12 cellular contexts compared by ENCODE assay signal in the genomic region with DNA sequence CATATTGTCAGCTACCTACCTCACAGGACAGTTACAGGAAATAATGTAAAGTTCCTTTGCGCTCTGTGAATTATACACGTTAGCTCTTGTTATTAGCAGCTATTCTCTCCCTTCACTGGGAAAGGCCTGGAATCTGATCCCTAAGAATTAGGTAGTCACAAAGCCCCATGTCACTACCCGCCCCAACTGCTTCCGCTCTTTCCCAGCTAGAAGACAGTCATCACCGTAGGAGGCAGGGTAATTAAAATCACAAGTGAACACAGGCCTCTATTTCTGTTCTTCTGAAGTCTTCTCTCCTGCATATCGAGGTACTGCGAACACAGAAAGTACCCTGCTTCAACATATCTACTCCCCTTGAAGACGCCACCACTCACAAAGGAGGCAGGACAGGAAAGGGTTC. TPM values are rescaled to one million over a fixed set of nuclear protein-coding genes. Genes with fewer than 3 reads are reported as not detected.
DNase-seq lines count a peak whose midpoint lies in the region; ATAC-seq, FAIRE-seq and TF ChIP-seq lines count a peak whose summit lies in the region.
"Had no signal": no experiment of that assay in that cellular context is flagged by ENCODE, and none has a peak within 500 bp of the region (broad histone marks: within the 10 kb centered on the region; RNA-seq: fewer than 3 reads in every experiment).

No MANE protein-coding gene starts in this region.

- H3F3A ChIP-seq in PC-9 (ENCODE audit: insufficient read depth, low read depth): peaks cover 97% of the 10 kb centered on the region

- H3K9me3 Mint-ChIP-seq in Caco-2 (ENCODE audit: unreplicated experiment): no peaks in the 10 kb centered on the region

- H3K4me1 ChIP-seq in Caco-2 (peaks cover 86% of the 10 kb centered on the region), PC-9 (replicated peaks; ENCODE audit: insufficient read depth) (peaks cover 86% of the 10 kb centered on the region)

- POLR2A ChIA-PET in Caco-2 (lab: Charles Lee): interaction anchor here (0.6 to 2.9 kb wide), 2 partner anchors 13 to 15 kb away, joined by 4 to 26 read pairs; a partner anchor contains a TSS
- POLR2A ChIA-PET in PC-9 (lab: Charles Lee; ENCODE audit: unreplicated experiment): interaction anchor here (0.6 to 0.7 kb wide), 3 partner anchors 21 to 79 kb away, joined by 4 to 30 read pairs (median 6); no protein-coding TSS in a partner anchor

- peaks cover 50% of the 10 kb centered on the region for H3K79me2 ChIP-seq in PC-9 (ENCODE audit: low read depth)

- H3K36me3 ChIP-seq in Caco-2 (ENCODE audit: control insufficient read depth, insufficient read depth, low read length): peaks cover 4% of the 10 kb centered on the region; the same call in 1 of the 2 replicates
- H3K36me3 ChIP-seq in PC-9 (ENCODE audit: low read depth): peaks cover 33% of the 10 kb centered on the region

- peaks cover 55% of the 10 kb centered on the region for H4K20me1 ChIP-seq in PC-9 (ENCODE audit: insufficient read depth)

- BruUV-seq in Caco-2 (replicated peaks; lab: Mats Ljungman, UMichigan) (no TSS peak), PC-9 (replicated peaks; lab: Mats Ljungman, UMichigan) (no TSS peak)

- H3K4me1 Mint-ChIP-seq in Caco-2 (ENCODE audit: low read depth, unreplicated experiment): peaks cover 66% of the 10 kb centered on the region

- CTCF ChIA-PET in Caco-2 (lab: Charles Lee): interaction anchor here (1.0 to 2.5 kb wide), 5 partner anchors 12 to 163 kb away, joined by 3 to 45 read pairs (median 14); a partner anchor contains a TSS
- CTCF ChIA-PET in PC-9 (lab: Charles Lee): interaction anchor here (0.6 to 3.3 kb wide), 4 partner anchors 9 to 79 kb away, joined by 4 to 49 read pairs (median 8); no protein-coding TSS in a partner anchor

- peak overlapping the region; percentile 71 for H3K27ac Mint-ChIP-seq in Caco-2 (ENCODE audit: unreplicated experiment)

- TF ChIP-seq CTCF in Caco-2 (IDR thresholded peaks at IDR 0.05; ENCODE audit: insufficient read depth in 1 of 2, low read depth in 1 of 2, low read length in 1 of 2, severe bottlenecking in 1 of 2, unreplicated experiment in 1 of 2) (no peak), PC-9 (conservative IDR thresholded peaks at IDR 0.05) (no peak)

- H3K27me3 ChIP-seq in Caco-2 (replicated peaks; ENCODE audit: control insufficient read depth, insufficient read depth, low read length) (no peaks in the 10 kb centered on the region), PC-9 (ENCODE audit: insufficient read depth, low read depth) (no peaks in the 10 kb centered on the region)

- H2AFZ ChIP-seq in PC-9: no peak overlapping the region

- ATAC-seq in GM18907 (IDR thresholded peaks at IDR 0.05; ENCODE audit: unreplicated experiment): no peak
- no peak for ATAC-seq in GM21367 (IDR thresholded peaks at IDR 0.05; ENCODE audit: unreplicated experiment)

- DNase-seq in Caco-2 (no peak), PC-9 (no peak), epithelial cell of prostate (ENCODE audit: low read depth, low spot score) (no peak), H4 (ENCODE audit: low spot score) (no peak), GM12892 (ENCODE audit: insufficient read length) (no peak)
- DNase-seq: DMS53, NCI-H187 treated with DMSO at 0.1 percent for 48 hours had no signal

- H3K9me2 ChIP-seq in PC-9 (ENCODE audit: insufficient read depth): no peaks in the 10 kb centered on the region

- H3K4me3 Mint-ChIP-seq in Caco-2 (ENCODE audit: unreplicated experiment): no peak overlapping the region

- H3K27me3 Mint-ChIP-seq in Caco-2 (ENCODE audit: insufficient read depth, unreplicated experiment): no peaks in the 10 kb centered on the region

- H3K4me3 ChIP-seq in Caco-2 (ENCODE audit: low read depth, low read length) (no peak overlapping the region), PC-9 (no peak overlapping the region), skin epidermis (no peak overlapping the region)
- H3K4me3 ChIP-seq: HAP-1 had no signal

- H3K4me2 ChIP-seq in PC-9: no peak overlapping the region

- intact Hi-C loops in Caco-2 (cut with micrococcal nuclease; ENCODE audit: unreplicated experiment) (no loop called here), PC-9 (cut with micrococcal nuclease; ENCODE audit: unreplicated experiment) (no loop called here)

- no peak for FAIRE-seq in GM12892 (lab: Jason Lieb, UNC)
- FAIRE-seq: GM18507 had no signal

- H3K36me3 Mint-ChIP-seq in Caco-2 (ENCODE audit: insufficient read depth, unreplicated experiment): peaks cover 98% of the 10 kb centered on the region

- H3K27ac ChIP-seq in PC-9 (peak overlapping the region; percentile 92), epithelial cell of prostate (peak overlapping the region; percentile 99), skin epidermis (peak overlapping the region in 12 of 21 experiments; percentile 10 to 100 (median 60))

- H3K9me3 ChIP-seq in Caco-2: no peaks in the 10 kb centered on the region
- H3K9me3 ChIP-seq in PC-9 (ENCODE audit: insufficient read depth, low read depth): no peaks in the 10 kb centered on the region
- H3K9me3 ChIP-seq: HAP-1 had no signal

- TF ChIP-seq POLR2A in GM12892 (IDR thresholded peaks at IDR 0.05; ENCODE audit: low read depth, low read length): no peak; the same call in 1 of the 2 replicates

RNA-seq across cellular contexts. Expression of a gene that starts 12.6 kb away (rescaled TPM):
- total RNA-seq in Caco-2 (2022) (312 and 324 TPM in 2 replicates), PC-9 (2021) (632 and 734 TPM in 2 replicates)
- 47.0 and 60.1 TPM in 2 replicates for total RNA-seq in H4 (2014; rRNA removed; shearing (Covaris generic))
- 15.5 TPM for polyA plus RNA-seq in GM12892 (2012; ENCODE audit: missing spikeins)

RNA-seq across cellular contexts. Expression of a gene that starts 14.5 kb away (rescaled TPM):
- total RNA-seq in Caco-2 (2022) (2,004 and 2,035 TPM in 2 replicates), PC-9 (2021) (1,773 and 2,008 TPM in 2 replicates)
- total RNA-seq in H4 (2014; rRNA removed; shearing (Covaris generic)): 1,742 and 1,908 TPM in 2 replicates
- polyA plus RNA-seq in GM12892 (2012; ENCODE audit: missing spikeins): 3,566 TPM

RNA-seq across cellular contexts. Expression of a gene that starts 32.1 kb away (rescaled TPM):
- total RNA-seq in Caco-2 (2022) (27.2 and 30.2 TPM in 2 replicates), PC-9 (2021) (39.3 and 40.5 TPM in 2 replicates)
- total RNA-seq in H4 (2014; rRNA removed; shearing (Covaris generic)): 2.3 and 5.4 TPM in 2 replicates
- 13.1 TPM for polyA plus RNA-seq in GM12892 (2012; ENCODE audit: missing spikeins)

RNA-seq across cellular contexts. Expression of a gene that starts 42.5 kb away (rescaled TPM):
- 134 and 135 TPM in 2 replicates for total RNA-seq in Caco-2 (2022)
- 96.6 and 120 TPM in 2 replicates for total RNA-seq in PC-9 (2021)
- total RNA-seq in H4 (2014; rRNA removed; shearing (Covaris generic)): 96.1 and 108 TPM in 2 replicates
- polyA plus RNA-seq in GM12892 (2012; ENCODE audit: missing spikeins): 111 TPM

RNA-seq across cellular contexts. Expression of a gene that starts 53.4 kb away (rescaled TPM):
- total RNA-seq in Caco-2 (2022) (61.2 and 68.7 TPM in 2 replicates), PC-9 (2021) (83.2 and 84.2 TPM in 2 replicates)
- total RNA-seq in H4 (2014; rRNA removed; shearing (Covaris generic)): 10.1 and 13.8 TPM in 2 replicates
- polyA plus RNA-seq in GM12892 (2012; ENCODE audit: missing spikeins): 30.5 TPM
